ENCODE assay signal across 35 cellular contexts in the genomic region with DNA sequence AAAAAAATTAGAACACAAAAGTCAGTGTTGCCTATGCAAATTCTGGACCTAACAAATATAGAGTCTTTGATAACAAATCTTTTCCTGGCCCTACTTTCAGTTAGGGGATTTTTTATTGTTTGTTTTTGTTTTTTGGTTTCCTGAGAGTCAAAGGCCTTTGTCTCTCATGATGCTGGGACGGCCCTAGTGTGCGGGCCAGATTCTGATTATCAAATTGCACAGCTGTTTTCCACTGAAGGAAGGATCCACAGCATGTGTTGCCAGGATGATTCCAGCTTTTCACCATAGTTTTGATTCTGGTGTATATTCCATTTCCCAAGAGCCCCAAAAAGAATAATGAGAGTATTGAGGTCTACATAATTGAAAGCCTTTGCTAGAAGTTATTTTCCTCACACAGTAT.
A peak's percentile ranks its signal among the peaks of the same experiment; 100 is the strongest.
DNase-seq lines count a peak whose midpoint lies in the region; ATAC-seq and TF ChIP-seq lines count a peak whose summit lies in the region.
"Had no signal": no experiment of that assay in that cellular context is flagged by ENCODE, and none has a peak within 500 bp of the region (broad histone marks: within the 10 kb centered on the region; RNA-seq: fewer than 3 reads in every experiment).

No MANE protein-coding gene starts in this region.

- no peak for ATAC-seq in left ventricle myocardium superior
- peak; percentile 44 for ATAC-seq in sciatic nerve
- ATAC-seq: A549; CD8-positive, alpha-beta T cell had no signal

- no peak overlapping the region for H3K27ac Mint-ChIP-seq in activated T-helper 1 cell treated with anti-CD3 and anti-CD28 coated beads, Interleukin-12 subunit alpha, Interleukin-12 subunit beta, Interleukin-2, Interleukin-4 antibody, amounts not matched to agents 30 ng/mL and 10 ng/mL and 1 ng/mL, durations not matched to agents 14 hours and 24 hours and 36 hours
- H3K27ac Mint-ChIP-seq: B cell; CD4-positive, alpha-beta T cell; CD8-positive, alpha-beta memory T cell; CD8-positive, alpha-beta T cell had no signal

- WGBS in hepatocyte (ENCODE audit: low lambda C conversion rate, missing lambda C conversion rate), result 100% methylated on average over 2 of the region's 2 CpGs

- H3K9me2 ChIP-seq in hepatocyte (replicated peaks; ENCODE audit: insufficient read depth), result no peaks in the 10 kb centered on the region

- H3K9me3 Mint-ChIP-seq in activated T-helper 1 cell treated with anti-CD3 and anti-CD28 coated beads, Interleukin-12 subunit alpha, Interleukin-12 subunit beta, Interleukin-2, Interleukin-4 antibody, amounts not matched to agents 30 ng/mL and 10 ng/mL and 1 ng/mL, durations not matched to agents 14 hours and 24 hours and 36 hours, result no peaks in the 10 kb centered on the region
- H3K9me3 Mint-ChIP-seq: CD4-positive, alpha-beta memory T cell; CD4-positive, alpha-beta T cell; CD4-positive, CD25-positive, alpha-beta regulatory T cell; CD8-positive, alpha-beta memory T cell; CD8-positive, alpha-beta T cell had no signal

- no peaks in the 10 kb centered on the region for H3K27me3 ChIP-seq in left ventricle myocardium inferior (ENCODE audit: low read depth)
- H3K27me3 ChIP-seq in hepatocyte, result no peaks in the 10 kb centered on the region
- H3K27me3 ChIP-seq: BE2C; BLaER1; BLaER1 treated with 17β-estradiol and CSF1 and Interleukin-3, amounts not matched to agents 10 nM and 100 nM had no signal

- H3K4me2 ChIP-seq in hepatocyte, result no peak overlapping the region
- H3K4me2 ChIP-seq: A549; BLaER1; BLaER1 treated with 17β-estradiol and CSF1 and Interleukin-3, amounts not matched to agents 10 nM and 100 nM had no signal

- no peak for DNase-seq in left ventricle myocardium inferior
- no peak for DNase-seq in left ventricle myocardium superior
- peak; percentile 2 for DNase-seq in dermis blood vessel endothelial cell
- DNase-seq in dermis microvascular lymphatic vessel endothelial cell (ENCODE audit: low read depth in 2 of 2), result peak; percentile 24 to 62
- no peak for DNase-seq in sciatic nerve (ENCODE audit: low spot score)
- no peak for DNase-seq in hepatocyte (ENCODE audit: low spot score)
- DNase-seq in stimulated activated CD4-positive, alpha-beta T cell treated with anti-CD3 and anti-CD28 coated beads, Interleukin-4, amount 100 ng/mL, for 4 hours, result no peak
- DNase-seq in activated T-helper 1 cell treated with anti-CD3 and anti-CD28 coated beads, Interleukin-12 subunit alpha, Interleukin-12 subunit beta, Interleukin-2, Interleukin-4 antibody, amounts not matched to agents 30 ng/mL and 10 ng/mL and 1 ng/mL, durations not matched to agents 14 hours and 24 hours and 36 hours (ENCODE audit: low spot score), result no peak
- DNase-seq: 8988T; ACHN; AML-193; BE2C; C1 segment of cervical spinal cord; Caco-2; Calu3; CD4-positive, alpha-beta memory T cell; CD4-positive, alpha-beta T cell; CD4-positive, CD25-positive, alpha-beta regulatory T cell; CD8-positive, alpha-beta memory T cell; CD8-positive, alpha-beta T cell; COR-L47; DMS 273 treated with DMSO at 0.1 percent for 48 hours; DMS153; DMS53; DMS79; DMS79 treated with DMSO at 0.1 percent for 48 hours; DND-41; EL had no signal

- peaks cover 14% of the 10 kb centered on the region for H3K4me1 ChIP-seq in left ventricle myocardium inferior
- no peaks in the 10 kb centered on the region for H3K4me1 ChIP-seq in hepatocyte (ENCODE audit: insufficient read depth)
- H3K4me1 ChIP-seq: A549; BE2C; BLaER1; BLaER1 treated with 17β-estradiol and CSF1 and Interleukin-3, amounts not matched to agents 10 nM and 100 nM; Caco-2 had no signal

- no peak overlapping the region for H2AFZ ChIP-seq in hepatocyte

- H3K9me3 ChIP-seq in left ventricle myocardium inferior (replicated peaks), result no peaks in the 10 kb centered on the region
- no peaks in the 10 kb centered on the region for H3K9me3 ChIP-seq in hepatocyte (ENCODE audit: low read depth)
- H3K9me3 ChIP-seq: A549; BE2C; BLaER1; BLaER1 treated with 17β-estradiol and CSF1 and Interleukin-3, amounts not matched to agents 10 nM and 100 nM; Caco-2 had no signal

- H3K4me3 ChIP-seq in left ventricle myocardium inferior (no peak overlapping the region), hepatocyte (no peak overlapping the region)
- H3K4me3 ChIP-seq: A549; BLaER1; BLaER1 treated with 17β-estradiol and CSF1 and Interleukin-3, amounts not matched to agents 10 nM and 100 nM had no signal

- peaks cover 46% of the 10 kb centered on the region for H3K36me3 Mint-ChIP-seq in activated T-helper 1 cell treated with anti-CD3 and anti-CD28 coated beads, Interleukin-12 subunit alpha, Interleukin-12 subunit beta, Interleukin-2, Interleukin-4 antibody, amounts not matched to agents 30 ng/mL and 10 ng/mL and 1 ng/mL, durations not matched to agents 14 hours and 24 hours and 36 hours (ENCODE audit: low read depth)

- TF ChIP-seq CTCF in left ventricle myocardium inferior (IDR thresholded peaks at IDR 0.05; ENCODE audit: borderline replicate concordance) (no peak), hepatocyte (IDR thresholded peaks at IDR 0.05; ENCODE audit: poor library complexity) (no peak)

- H3K27ac ChIP-seq in left ventricle myocardium inferior (replicated peaks) (peak overlapping the region; percentile 43), hepatocyte (no peak overlapping the region)
- H3K27ac ChIP-seq: 22Rv1; A549; BLaER1; BLaER1 treated with 17β-estradiol and CSF1 and Interleukin-3, amounts not matched to agents 10 nM and 100 nM; C4-2B had no signal

- no peaks in the 10 kb centered on the region for H3K4me1 Mint-ChIP-seq in activated T-helper 1 cell treated with anti-CD3 and anti-CD28 coated beads, Interleukin-12 subunit alpha, Interleukin-12 subunit beta, Interleukin-2, Interleukin-4 antibody, amounts not matched to agents 30 ng/mL and 10 ng/mL and 1 ng/mL, durations not matched to agents 14 hours and 24 hours and 36 hours (ENCODE audit: low read depth)
- H3K4me1 Mint-ChIP-seq: B cell; CD14-positive monocyte; CD4-positive, alpha-beta memory T cell; CD8-positive, alpha-beta memory T cell had no signal

- no peak overlapping the region for H3K4me3 Mint-ChIP-seq in activated T-helper 1 cell treated with anti-CD3 and anti-CD28 coated beads, Interleukin-12 subunit alpha, Interleukin-12 subunit beta, Interleukin-2, Interleukin-4 antibody, amounts not matched to agents 30 ng/mL and 10 ng/mL and 1 ng/mL, durations not matched to agents 14 hours and 24 hours and 36 hours
- H3K4me3 Mint-ChIP-seq: B cell; CD14-positive monocyte; CD4-positive, alpha-beta memory T cell; CD4-positive, alpha-beta T cell; CD4-positive, CD25-positive, alpha-beta regulatory T cell; CD8-positive, alpha-beta T cell had no signal

- intact Hi-C loops in left ventricle myocardium inferior (cut with micrococcal nuclease), result no loop called here
- intact Hi-C loops in left ventricle myocardium superior (cut with micrococcal nuclease), result no loop called here
- intact Hi-C loops in sciatic nerve (cut with DNase I), result no loop called here
- intact Hi-C loops in activated T-helper 1 cell treated with anti-CD3 and anti-CD28 coated beads, Interleukin-12 subunit alpha, Interleukin-12 subunit beta, Interleukin-2, Interleukin-4 antibody, amounts not matched to agents 30 ng/mL and 10 ng/mL and 1 ng/mL, durations not matched to agents 14 hours and 24 hours and 36 hours (cut with micrococcal nuclease), result no loop called here

- H4K20me1 ChIP-seq in hepatocyte (ENCODE audit: insufficient read depth, poor library complexity, severe bottlenecking), result no peaks in the 10 kb centered on the region
- H4K20me1 ChIP-seq: BLaER1; BLaER1 treated with 17β-estradiol and CSF1 and Interleukin-3, amounts not matched to agents 10 nM and 100 nM had no signal

- H3K79me2 ChIP-seq in hepatocyte, result no peaks in the 10 kb centered on the region

- H3K27me3 Mint-ChIP-seq in activated T-helper 1 cell treated with anti-CD3 and anti-CD28 coated beads, Interleukin-12 subunit alpha, Interleukin-12 subunit beta, Interleukin-2, Interleukin-4 antibody, amounts not matched to agents 30 ng/mL and 10 ng/mL and 1 ng/mL, durations not matched to agents 14 hours and 24 hours and 36 hours (ENCODE audit: insufficient read depth), result no peaks in the 10 kb centered on the region
- H3K27me3 Mint-ChIP-seq: B cell; CD4-positive, alpha-beta memory T cell; CD4-positive, alpha-beta T cell; CD4-positive, CD25-positive, alpha-beta regulatory T cell; CD8-positive, alpha-beta memory T cell had no signal

- H3K36me3 ChIP-seq in left ventricle myocardium inferior, result peaks cover 63% of the 10 kb centered on the region
- H3K36me3 ChIP-seq in hepatocyte (replicated peaks; ENCODE audit: insufficient read depth, low read depth), result no peaks in the 10 kb centered on the region

Comparison
In these comparisons a context has a peak if more than half of its experiments do, and no peak if none do; other contexts are left out.
1. DNase-seq: peak in dermis blood vessel endothelial cell (single experiment) and dermis microvascular lymphatic vessel endothelial cell (2 of 2); none in left ventricle myocardium inferior (single experiment), left ventricle myocardium superior (single experiment), sciatic nerve (single experiment), hepatocyte (single experiment), stimulated activated CD4-positive, alpha-beta T cell treated with anti-CD3 and anti-CD28 coated beads, Interleukin-4, amount 100 ng/mL, for 4 hours (0 of 2) and activated T-helper 1 cell treated with anti-CD3 and anti-CD28 coated beads, Interleukin-12 subunit alpha, Interleukin-12 subunit beta, Interleukin-2, Interleukin-4 antibody, amounts not matched to agents 30 ng/mL and 10 ng/mL and 1 ng/mL, durations not matched to agents 14 hours and 24 hours and 36 hours (single experiment).